In the genomic region with DNA sequence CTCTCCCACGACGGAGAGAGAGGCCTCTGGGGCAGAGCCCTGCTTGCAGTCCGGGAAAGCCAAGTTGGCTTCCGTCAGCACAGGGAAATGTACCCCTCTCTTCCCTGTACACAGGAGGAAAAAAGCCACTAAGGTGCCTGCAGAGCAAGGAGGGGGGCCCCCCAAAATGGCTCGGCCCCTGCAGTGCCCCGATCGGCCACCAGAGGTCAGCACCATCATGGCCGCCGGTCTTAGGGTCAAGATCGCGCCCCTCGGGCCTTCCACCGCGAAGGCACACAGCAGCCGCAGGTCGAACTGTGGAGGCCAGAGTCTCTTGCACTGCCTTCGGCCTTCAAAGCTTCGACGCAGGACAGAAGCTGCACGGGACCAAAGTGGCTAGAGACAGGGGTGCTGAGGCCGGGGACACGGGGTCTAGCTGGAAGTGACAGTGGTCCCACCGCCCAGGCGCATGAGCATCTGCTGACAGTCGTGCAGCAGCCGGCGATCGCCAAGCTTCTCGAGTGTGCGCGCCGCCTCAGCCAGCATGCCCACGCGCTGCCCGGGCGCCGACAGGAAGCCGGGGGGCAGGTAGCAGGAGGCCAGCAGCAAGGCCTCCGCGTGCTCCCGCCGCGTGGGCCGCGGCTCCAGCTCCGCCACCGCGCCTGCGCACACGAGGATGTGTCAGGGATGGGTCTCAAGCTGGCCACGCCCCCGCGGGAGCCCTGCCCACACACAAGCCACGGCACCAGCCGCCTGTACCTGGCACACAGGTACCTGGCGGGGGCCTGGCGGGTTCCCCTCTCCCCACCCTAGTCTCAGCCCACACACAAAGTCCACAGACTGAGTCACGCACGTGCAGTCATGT, we compare ENCODE assay signal across 8 cellular contexts. TPM values are rescaled to one million over a fixed set of nuclear protein-coding genes. Genes with fewer than 3 reads are reported as not detected.
DNase-seq lines count a peak whose midpoint lies in the region; ATAC-seq and TF ChIP-seq lines count a peak whose summit lies in the region.

No MANE protein-coding gene starts in this region.

- no peak overlapping the region for H3K9ac ChIP-seq in KMS-11

- no peaks in the 10 kb centered on the region for H4K20me1 ChIP-seq in KMS-11 (ENCODE audit: insufficient read depth)

- H3K4me1 ChIP-seq in KMS-11 (ENCODE audit: low read depth, poor library complexity, severe bottlenecking) = peaks cover 25% of the 10 kb centered on the region

- H3K4me2 ChIP-seq in KMS-11 = no peak overlapping the region

- H3K36me3 ChIP-seq in KMS-11 (ENCODE audit: insufficient read depth) = no peaks in the 10 kb centered on the region

- H3K27ac ChIP-seq in KMS-11 = no peak overlapping the region
- H3K27ac ChIP-seq in dorsolateral prefrontal cortex = peak overlapping the region in 58 of 59 donors; percentile 18 to 99 (median 82)

- peak; percentile 87 for DNase-seq in GM03348 (ENCODE audit: low spot score)
- peak; percentile 48 to 58 for DNase-seq in activated CD4-positive, alpha-beta T cell treated with anti-CD3 and anti-CD28 coated beads, Interleukin-2, amount 50 U/mL, for 4 hours
- DNase-seq in dorsolateral prefrontal cortex = peak in 8 of 10 donors; percentile 62 to 80 (median 72)
- peak; percentile 61 to 66 for DNase-seq in lung microvascular endothelial cell (ENCODE audit: low read depth in 2 of 2)
- peak; percentile 43 to 44 for DNase-seq in stimulated activated CD8-positive, alpha-beta memory T cell treated with anti-CD3 and anti-CD28 coated beads, Interleukin-2, amount 100 ng/mL, for 1 hour (ENCODE audit: low read depth in 2 of 2)

- no peak overlapping the region for H2AFZ ChIP-seq in KMS-11 (ENCODE audit: low read depth)

- ATAC-seq in HG02763 (IDR thresholded peaks at IDR 0.05; ENCODE audit: unreplicated experiment) = no peak
- ATAC-seq in GM19035 (IDR thresholded peaks at IDR 0.05; ENCODE audit: unreplicated experiment) = no peak

- intact Hi-C loops in dorsolateral prefrontal cortex (cut with DNase I) = loop anchor here (2.0 to 10.0 kb wide), 7 partner anchors 35 to 225 kb away; a partner anchor contains a TSS

- peak; percentile 87 for TF ChIP-seq CTCF in KMS-11 (conservative IDR thresholded peaks at IDR 0.05; ENCODE audit: low read depth, low read length)
- peak; percentile 97 to 100 (median 100) for TF ChIP-seq CTCF in dorsolateral prefrontal cortex (IDR thresholded peaks at IDR 0.05 in 54 of 56, conservative IDR thresholded peaks at IDR 0.05 in 2 of 56; ENCODE audit: low read depth in 1 of 56, partially characterized antibody in 56 of 56)

- H3K4me3 ChIP-seq in KMS-11 (IDR thresholded peaks at IDR 0.05; ENCODE audit: insufficient read depth, low read depth, low read length) = no peak overlapping the region
- peak overlapping the region in 2 of 59 donors; percentile 0 to 2 for H3K4me3 ChIP-seq in dorsolateral prefrontal cortex

- no peaks in the 10 kb centered on the region for H3K79me2 ChIP-seq in KMS-11 (ENCODE audit: insufficient read depth, low read depth)

- H3K27me3 ChIP-seq in KMS-11 (ENCODE audit: insufficient read depth, low read depth) (no peaks in the 10 kb centered on the region), dorsolateral prefrontal cortex (no peaks in the 10 kb centered on the region)

RNA-seq across cellular contexts. Expression of a gene that starts 24.4 kb away (rescaled TPM):
- total RNA-seq in dorsolateral prefrontal cortex (100 to 1,000 TPM in 84 of 120 experiments, 10 to 100 TPM in 36; 57.2 to 359 (median 120) TPM), lung microvascular endothelial cell (28.4 and 41.4 TPM in 2 replicates)
